ENCODE assay signal across 20 cellular contexts in the genomic region with DNA sequence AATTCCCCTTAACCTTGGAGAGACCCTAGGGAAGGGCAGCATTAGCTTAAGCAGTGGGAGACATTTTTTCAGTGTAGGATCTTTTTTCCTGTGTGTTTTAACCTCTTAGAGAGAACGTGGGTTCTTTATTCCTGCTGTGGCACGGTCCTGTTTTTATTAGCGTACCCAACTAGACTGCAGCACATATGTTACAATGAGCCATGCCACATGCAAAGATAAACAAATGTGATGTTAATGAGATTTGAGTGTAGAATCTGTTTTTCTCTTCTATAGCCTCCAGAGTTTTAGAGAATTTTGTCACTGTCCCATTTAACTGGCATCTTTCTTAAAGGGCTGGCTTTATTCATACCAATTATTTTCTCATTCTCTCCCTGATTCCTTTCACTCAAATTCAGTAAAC.
"Had no signal": no experiment of that assay in that cellular context is flagged by ENCODE, and none has a peak within 500 bp of the region (broad histone marks: within the 10 kb centered on the region; RNA-seq: fewer than 3 reads in every experiment).

No MANE protein-coding gene starts in this region.

- H3K36me3 ChIP-seq: breast epithelium, Peyer's patch, SJCRH30 had no signal

- H3K27ac Mint-ChIP-seq: activated CD8-positive, alpha-beta T cell treated with anti-CD3 and anti-CD28 coated beads for 36 hours; activated naive CD4-positive, alpha-beta T cell treated with anti-CD3 and anti-CD28 coated beads, Interleukin-2, amount 50 U/mL, for 24 hours; T-helper 1 cell treated with Interleukin-12 subunit alpha and Interleukin-12 subunit beta and Interleukin-4 antibody, amounts not matched to agents 30 μg/mL and 1 μg/mL, for 36 hours had no signal

- H3K27ac ChIP-seq: breast epithelium, Peyer's patch, RWPE1, SJCRH30 had no signal

- H3K4me3 ChIP-seq: breast epithelium, Peyer's patch, SJCRH30 had no signal

- H3K36me3 Mint-ChIP-seq: activated naive CD4-positive, alpha-beta T cell treated with anti-CD3 and anti-CD28 coated beads, Interleukin-2, amount 50 U/mL, for 24 hours had no signal

- H3K9me3 ChIP-seq: breast epithelium, Peyer's patch, SJCRH30 had no signal

- H3K9me3 Mint-ChIP-seq: activated CD8-positive, alpha-beta T cell treated with anti-CD3 and anti-CD28 coated beads for 36 hours; activated naive CD4-positive, alpha-beta T cell treated with anti-CD3 and anti-CD28 coated beads, Interleukin-2, amount 50 U/mL, for 24 hours; T-helper 1 cell treated with Interleukin-12 subunit alpha and Interleukin-12 subunit beta and Interleukin-4 antibody, amounts not matched to agents 30 μg/mL and 1 μg/mL, for 36 hours had no signal

- H3K4me3 Mint-ChIP-seq: activated CD8-positive, alpha-beta T cell treated with anti-CD3 and anti-CD28 coated beads for 36 hours; activated naive CD4-positive, alpha-beta T cell treated with anti-CD3 and anti-CD28 coated beads, Interleukin-2, amount 50 U/mL, for 24 hours; T-helper 1 cell treated with Interleukin-12 subunit alpha and Interleukin-12 subunit beta and Interleukin-4 antibody, amounts not matched to agents 30 μg/mL and 1 μg/mL, for 36 hours had no signal

- DNase-seq: activated CD4-positive, alpha-beta T cell treated with anti-CD3 and anti-CD28 coated beads for 4 hours; activated CD8-positive, alpha-beta memory T cell treated with anti-CD3 and anti-CD28 coated beads, Interleukin-2, amount 50 U/mL, for 4 hours; activated CD8-positive, alpha-beta T cell treated with anti-CD3 and anti-CD28 coated beads for 36 hours; activated naive CD4-positive, alpha-beta T cell; aorta; Kasumi-1; KBM-7; NCI-H1105 treated with DMSO at 0.1 percent for 48 hours; NCI-H1436 treated with DMSO at 0.1 percent for 48 hours; NCI-H1930; NCI-H2171; NCI-H226; Peyer's patch; Right ventricle myocardium superior; SJCRH30 had no signal

- H3K4me1 ChIP-seq: breast epithelium, Peyer's patch, SJCRH30 had no signal

- ATAC-seq: activated CD4-positive, CD25-positive, alpha-beta regulatory T cell treated with anti-CD3 and anti-CD28 coated beads, Interleukin-2, amount 50 U/mL, for 24 hours; activated CD8-positive, alpha-beta T cell treated with anti-CD3 and anti-CD28 coated beads for 36 hours had no signal

- H3K4me1 Mint-ChIP-seq: activated naive CD4-positive, alpha-beta T cell treated with anti-CD3 and anti-CD28 coated beads, Interleukin-2, amount 50 U/mL, for 24 hours had no signal

- H3K27me3 ChIP-seq: breast epithelium, Peyer's patch, SJCRH30 had no signal
